Comparison of ENCODE assay signal across 8 cellular contexts in the genomic region with DNA sequence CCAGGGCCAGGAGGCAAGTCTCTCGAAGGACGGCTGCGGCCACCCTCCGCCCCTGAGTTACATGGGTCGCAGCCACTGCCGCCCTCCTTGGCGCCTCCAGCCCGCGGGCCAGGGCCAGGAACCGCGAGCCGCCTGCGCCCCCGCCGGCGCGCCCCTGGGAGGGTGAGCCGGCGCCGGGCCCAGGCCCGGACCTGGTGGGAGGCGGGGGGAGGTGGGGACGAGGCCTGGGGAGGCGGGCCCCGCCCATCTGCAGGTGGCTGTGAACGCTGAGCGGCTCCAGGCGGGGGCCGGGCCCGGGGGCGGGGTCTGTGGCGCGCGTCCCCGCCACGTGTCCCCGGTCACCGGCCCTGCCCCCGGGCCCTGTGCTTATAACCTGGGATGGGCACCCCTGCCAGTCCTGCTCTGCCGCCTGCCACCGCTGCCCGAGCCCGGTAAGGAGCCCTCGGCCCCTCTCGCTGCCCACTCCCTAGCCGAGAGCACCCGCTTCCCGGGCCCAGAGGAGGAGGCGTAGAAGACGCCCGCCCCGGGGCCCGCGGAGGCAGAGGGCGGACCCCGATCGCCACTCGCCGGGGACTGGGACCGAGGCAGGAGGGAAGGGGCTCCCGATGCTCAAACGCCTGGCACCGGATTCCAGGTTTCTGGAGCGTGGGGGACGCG. TPM values are rescaled to one million over a fixed set of nuclear protein-coding genes. Genes with fewer than 3 reads are reported as not detected.
DNase-seq lines count a peak whose midpoint lies in the region; ATAC-seq and TF ChIP-seq lines count a peak whose summit lies in the region.

A gene (plus strand): TSS at position 397 of the 657 bp plus-strand sequence. CDS start 7,268 bp downstream, outside the sequence.

- no peaks in the 10 kb centered on the region for H3K36me3 ChIP-seq in RWPE2 (ENCODE audit: low read depth)
- no peaks in the 10 kb centered on the region for H3K36me3 ChIP-seq in ascending aorta
- no peaks in the 10 kb centered on the region for H3K36me3 ChIP-seq in iPS-15b (ENCODE audit: control insufficient read depth, insufficient read depth, low read length)
- H3K36me3 ChIP-seq in skeletal muscle tissue (ENCODE audit: control insufficient read depth in 3 of 3, insufficient read depth in 3 of 3, low read length in 3 of 3), result no peaks in the 10 kb centered on the region

- H3K9me3 ChIP-seq in RWPE2 (ENCODE audit: severe bottlenecking) (no peaks in the 10 kb centered on the region), ascending aorta (peaks cover 0 to 6% of the 10 kb centered on the region in 2 donors), iPS-15b (ENCODE audit: control insufficient read depth, insufficient read depth, low read length) (no peaks in the 10 kb centered on the region), skeletal muscle tissue (ENCODE audit: control insufficient read depth in 3 of 3, low read length in 3 of 3) (peaks cover 0 to 6% (median 0%) of the 10 kb centered on the region in 3 donors)

- H3K4me1 ChIP-seq in RWPE2 (ENCODE audit: insufficient read depth, poor library complexity, severe bottlenecking) (peaks cover 21% of the 10 kb centered on the region), ascending aorta (peaks cover 7 to 23% of the 10 kb centered on the region in 2 donors), iPS-15b (ENCODE audit: control insufficient read depth, insufficient read depth, low read length) (peaks cover 22% of the 10 kb centered on the region), skeletal muscle tissue (ENCODE audit: control insufficient read depth in 3 of 3, insufficient read depth in 3 of 3, low read length in 3 of 3) (peaks cover 31 to 36% (median 33%) of the 10 kb centered on the region in 3 donors)

- ATAC-seq in RWPE2 (ENCODE audit: low read depth) (peak; percentile 57), GM18498 (IDR thresholded peaks at IDR 0.05; ENCODE audit: unreplicated experiment) (no peak)

- H3K27ac ChIP-seq in RWPE2 (ENCODE audit: poor library complexity, severe bottlenecking) (peak within 1 kb of the TSS; percentile 57), ascending aorta (peak within 1 kb of the TSS; percentile 72 to 81), skeletal muscle tissue (ENCODE audit: low read depth, low read length) (peak within 1 kb of the TSS; percentile 77)

- DNase-seq in NOMO-1 treated with DMSO at 0.1 percent for 48 hours (lab: John Stamatoyannopoulos, UW; ENCODE audit: unreplicated experiment) (peak; percentile 7), NOMO-1 treated with dmso at 0.1 percent for 144 hours (lab: John Stamatoyannopoulos, UW; ENCODE audit: unreplicated experiment) (no peak), RWPE2 (ENCODE audit: low spot score) (no peak), ascending aorta (ENCODE audit: low spot score in 2 of 2) (peak in 1 of 2 donors; percentile 81), DMS114 treated with DMSO at 0.1 percent for 48 hours (lab: John Stamatoyannopoulos, UW; ENCODE audit: unreplicated experiment) (no peak)

- H3K4me3 ChIP-seq in RWPE2 (ENCODE audit: severe bottlenecking) (peak within 1 kb of the TSS; percentile 41), ascending aorta (peak within 1 kb of the TSS; percentile 60 to 70), iPS-15b (ENCODE audit: low read depth, low read length) (peak within 1 kb of the TSS; percentile 63), skeletal muscle tissue (ENCODE audit: low read length in 3 of 3) (peak within 1 kb of the TSS; percentile 69 to 73 (median 70))

- no peaks in the 10 kb centered on the region for H3K27me3 ChIP-seq in RWPE2 (ENCODE audit: insufficient read depth, poor library complexity, severe bottlenecking)
- H3K27me3 ChIP-seq in ascending aorta, result no peaks in the 10 kb centered on the region
- H3K27me3 ChIP-seq in iPS-15b (ENCODE audit: control insufficient read depth, insufficient read depth, low read length), result peaks cover 18% of the 10 kb centered on the region
- H3K27me3 ChIP-seq in skeletal muscle tissue (ENCODE audit: control insufficient read depth in 3 of 3, insufficient read depth in 3 of 3, low read length in 3 of 3), result no peaks in the 10 kb centered on the region

- H3K9ac ChIP-seq in iPS-15b (ENCODE audit: low read depth, low read length) (peak within 1 kb of the TSS; percentile 70), skeletal muscle tissue (ENCODE audit: low read depth in 1 of 3, low read length in 3 of 3) (peak within 1 kb of the TSS; percentile 74 to 79 (median 77))

- no peak for TF ChIP-seq CTCF in RWPE2 (IDR thresholded peaks at IDR 0.05; ENCODE audit: poor library complexity, severe bottlenecking)
- no peak for TF ChIP-seq CTCF in ascending aorta (IDR thresholded peaks at IDR 0.05)

- intact Hi-C loops in ascending aorta (cut with DNase I), result no loop called here

RNA-seq across cellular contexts. Expression of the gene that starts here (rescaled TPM):
- total RNA-seq in ascending aorta, result 162 TPM
- total RNA-seq in skeletal muscle tissue, result 109 TPM
